22 cellular contexts compared by ENCODE assay signal in the genomic region with DNA sequence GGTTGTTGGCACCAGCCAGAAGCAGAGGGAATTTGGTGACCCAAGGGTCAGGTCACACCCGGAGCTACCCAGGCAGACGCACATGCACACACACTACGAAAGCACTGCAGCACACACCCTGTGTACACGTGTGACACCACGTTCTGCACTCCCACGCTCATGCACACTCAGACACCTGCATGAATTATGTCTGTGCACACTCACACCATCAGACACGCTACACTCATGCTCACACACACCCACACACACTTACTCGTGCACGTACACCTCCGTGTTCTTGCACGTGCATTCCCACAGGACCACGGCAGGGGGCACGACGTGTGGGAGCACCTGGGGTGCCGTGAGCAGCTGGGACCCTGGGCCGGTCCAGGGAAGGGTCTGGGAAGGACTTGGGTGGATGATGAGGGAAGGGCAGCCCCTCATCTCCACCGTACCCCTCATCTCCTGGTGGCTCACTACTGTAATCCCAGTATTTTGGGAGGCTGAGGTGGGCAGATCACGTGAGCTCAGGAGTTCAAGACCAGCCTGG.
"Had no signal": no experiment of that assay in that cellular context is flagged by ENCODE, and none has a peak within 500 bp of the region (broad histone marks: within the 10 kb centered on the region; RNA-seq: fewer than 3 reads in every experiment).

No MANE protein-coding gene starts in this region.

- H3K9me3 ChIP-seq: MG63, Peyer's patch had no signal

- FAIRE-seq: astrocyte had no signal

- H3K4me3 ChIP-seq: cardiac muscle cell, MG63, Peyer's patch had no signal

- DNase-seq: activated CD4-positive, alpha-beta T cell treated with anti-CD3 and anti-CD28 coated beads for 48 hours; activated CD4-positive, alpha-beta T cell treated with anti-CD3 and anti-CD28 coated beads, Interleukin-2, amount 50 U/mL, for 4 hours; activated CD4-positive, CD25-positive, alpha-beta regulatory T cell treated with anti-CD3 and anti-CD28 coated beads, Interleukin-2, amount 50 U/mL, for 72 hours; activated effector memory CD4-positive, alpha-beta T cell treated with anti-CD3 and anti-CD28 coated beads, Interleukin-2, amount 50 U/mL, for 16 hours; activated naive CD4-positive, alpha-beta T cell treated with anti-CD3 and anti-CD28 coated beads for 36 hours; activated T-cell treated with anti-CD3 and anti-CD28 coated beads, Interleukin-2, amount 50 U/mL, for 4 hours; amygdala; cerebellar nuclear complex; MG63; MV-4-11; NCI-H1092 treated with DMSO at 0.1 percent for 48 hours; NCI-H1417 treated with DMSO at 0.1 percent for 48 hours; NCI-H1694 treated with DMSO at 0.1 percent for 48 hours; NCI-H2029 treated with DMSO at 0.1 percent for 48 hours; NCI-H345; NCI-H510A; NCI-H526 treated with DMSO at 0.1 percent for 48 hours; Peyer's patch; SHP77 treated with DMSO at 0.1 percent for 48 hours had no signal

- H3K36me3 ChIP-seq: cardiac muscle cell, MG63, Peyer's patch had no signal

- H3K4me1 ChIP-seq: Peyer's patch had no signal

- H3K27me3 ChIP-seq: cardiac muscle cell, MG63, Peyer's patch had no signal

- ATAC-seq: activated T-cell treated with anti-CD3 and anti-CD28 coated beads, Interleukin-2, amount 50 U/mL, for 4 hours had no signal

- H3K27ac ChIP-seq: cardiac muscle cell, Peyer's patch, RWPE1 had no signal
